In genomic region chrX:1488141-1488540, GRCh38 we compare ENCODE assay signal across 18 cellular contexts. TPM values are rescaled to one million over a fixed set of nuclear protein-coding genes. Genes with fewer than 3 reads are reported as not detected.
DNase-seq lines count a peak whose midpoint lies in the region; ATAC-seq and TF ChIP-seq lines count a peak whose summit lies in the region.
"Had no signal": no experiment of that assay in that cellular context is flagged by ENCODE, and none has a peak within 500 bp of the region (broad histone marks: within the 10 kb centered on the region; RNA-seq: fewer than 3 reads in every experiment).

No MANE protein-coding gene starts in this region.

- peaks cover 35 to 89% (median 79%) of the 10 kb centered on the region in 11 experiments for H3K36me3 ChIP-seq in BLaER1 treated with 17β-estradiol and CSF1 and Interleukin-3, amounts not matched to agents 10 nM and 100 nM
- peaks cover 90% of the 10 kb centered on the region for H3K36me3 ChIP-seq in DOHH2 (ENCODE audit: control insufficient read depth, low read length)

- H3K9me2 ChIP-seq in DOHH2 (replicated peaks; ENCODE audit: control insufficient read depth, low read length): no peaks in the 10 kb centered on the region

- H3K4me1 ChIP-seq in BLaER1 treated with 17β-estradiol and CSF1 and Interleukin-3, amounts not matched to agents 10 nM and 100 nM: peaks cover 29 to 53% (median 44%) of the 10 kb centered on the region in 10 experiments
- H3K4me1 ChIP-seq in DOHH2 (ENCODE audit: control insufficient read depth, low read length): peaks cover 78% of the 10 kb centered on the region

- peak overlapping the region in 6 of 11 experiments; percentile 8 to 37 (median 18); a peak in 5 of 22 replicates for H3K4me2 ChIP-seq in BLaER1 treated with 17β-estradiol and CSF1 and Interleukin-3, amounts not matched to agents 10 nM and 100 nM
- H3K4me2 ChIP-seq in DOHH2 (ENCODE audit: low read length): peak overlapping the region; percentile 69
- H3K4me2 ChIP-seq: PC-9 had no signal

- H3K36me3 Mint-ChIP-seq in activated CD8-positive, alpha-beta T cell treated with anti-CD3 and anti-CD28 coated beads, Interleukin-2, amount 10 ng/mL, durations not matched to agents 7 days and 5 days (ENCODE audit: low read depth): peaks cover 63% of the 10 kb centered on the region
- H3K36me3 Mint-ChIP-seq in natural killer cell: peaks cover 6% of the 10 kb centered on the region
- peaks cover 80% of the 10 kb centered on the region for H3K36me3 Mint-ChIP-seq in T-helper 2 cell treated with Interferon-gamma antibody and Interleukin-4, amounts not matched to agents 5 μg/mL and 100 μg/mL, for 36 hours (ENCODE audit: low read depth)

- ATAC-seq in activated CD8-positive, alpha-beta T cell treated with anti-CD3 and anti-CD28 coated beads, Interleukin-2, amount 10 ng/mL, durations not matched to agents 7 days and 5 days: no peak
- ATAC-seq in natural killer cell: no peak
- ATAC-seq: left cardiac atrium had no signal

- in situ Hi-C loops in ACHN (cut with HindIII; ENCODE audit: low pct_ligation_motif_present, low pct_unique_long_range_greater_than_20kb, low sequenced_read_pairs): no loop called here

- H3K9ac ChIP-seq in BLaER1 treated with 17β-estradiol and CSF1 and Interleukin-3, amounts not matched to agents 10 nM and 100 nM: 0 out of 22 replicates have a peak overlapping the region, but pooled peaks of 1 of the 11 experiments have one; percentile 13

- DNase-seq in activated CD8-positive, alpha-beta T cell treated with anti-CD3 and anti-CD28 coated beads, Interleukin-2, amount 10 ng/mL, durations not matched to agents 7 days and 5 days: no peak
- no peak for DNase-seq in natural killer cell
- no peak for DNase-seq in hepatic stellate cell (ENCODE audit: low spot score)
- no peak for DNase-seq in NCI-H345 treated with DMSO at 0.1 percent for 48 hours (lab: John Stamatoyannopoulos, UW; ENCODE audit: unreplicated experiment)
- DNase-seq in T-helper 2 cell treated with Interferon-gamma antibody and Interleukin-4, amounts not matched to agents 5 μg/mL and 100 μg/mL, for 36 hours (ENCODE audit: low spot score): no peak
- no peak for DNase-seq in ACHN
- DNase-seq: activated CD4-positive, alpha-beta T cell treated with anti-CD3 and anti-CD28 coated beads, Interleukin-2, amount 50 U/mL, for 48 hours; activated effector memory CD4-positive, alpha-beta T cell treated with anti-CD3 and anti-CD28 coated beads, Interleukin-2, amount 50 U/mL, for 16 hours; anterior cingulate cortex; DMS 273 treated with DMSO at 0.1 percent for 48 hours; H9; KBM-7; left cardiac atrium; NCI-H1048; PC-9 had no signal

- intact Hi-C loops in natural killer cell (cut with micrococcal nuclease): no loop called here

- no peak overlapping the region for H3K4me3 ChIP-seq in BLaER1 treated with 17β-estradiol and CSF1 and Interleukin-3, amounts not matched to agents 10 nM and 100 nM
- peak overlapping the region; percentile 52 for H3K4me3 ChIP-seq in DOHH2 (ENCODE audit: low read length)
- H3K4me3 ChIP-seq: PC-9 had no signal

- H4K20me1 ChIP-seq in BLaER1 treated with 17β-estradiol and CSF1 and Interleukin-3, amounts not matched to agents 10 nM and 100 nM: peaks cover 0 to 79% (median 57%) of the 10 kb centered on the region in 11 experiments; a peak in 17 of 22 replicates
- peaks cover 15% of the 10 kb centered on the region for H4K20me1 ChIP-seq in DOHH2 (ENCODE audit: control insufficient read depth, insufficient read depth, low read depth, low read length)

- TF ChIP-seq CTCF in DOHH2 (IDR thresholded peaks at IDR 0.05; ENCODE audit: low read depth, low read length, poor library complexity, severe bottlenecking) (no peak), natural killer cell (IDR thresholded peaks at IDR 0.05) (no peak)

- H3K4me3 Mint-ChIP-seq in activated CD8-positive, alpha-beta T cell treated with anti-CD3 and anti-CD28 coated beads, Interleukin-2, amount 10 ng/mL, durations not matched to agents 7 days and 5 days: no peak overlapping the region
- H3K4me3 Mint-ChIP-seq in natural killer cell: no peak overlapping the region
- no peak overlapping the region for H3K4me3 Mint-ChIP-seq in T-helper 2 cell treated with Interferon-gamma antibody and Interleukin-4, amounts not matched to agents 5 μg/mL and 100 μg/mL, for 36 hours
- H3K4me3 Mint-ChIP-seq: H9 had no signal

- H3K9me3 Mint-ChIP-seq in activated CD8-positive, alpha-beta T cell treated with anti-CD3 and anti-CD28 coated beads, Interleukin-2, amount 10 ng/mL, durations not matched to agents 7 days and 5 days (ENCODE audit: insufficient read depth): peaks cover 11% of the 10 kb centered on the region
- H3K9me3 Mint-ChIP-seq in natural killer cell: peaks cover 0 to 5% of the 10 kb centered on the region in 2 donors
- H3K9me3 Mint-ChIP-seq in T-helper 2 cell treated with Interferon-gamma antibody and Interleukin-4, amounts not matched to agents 5 μg/mL and 100 μg/mL, for 36 hours: peaks cover 24% of the 10 kb centered on the region

- H3K79me2 ChIP-seq in DOHH2 (ENCODE audit: control insufficient read depth, low read length): peaks cover 82% of the 10 kb centered on the region

- H3K4me1 Mint-ChIP-seq in activated CD8-positive, alpha-beta T cell treated with anti-CD3 and anti-CD28 coated beads, Interleukin-2, amount 10 ng/mL, durations not matched to agents 7 days and 5 days (ENCODE audit: low read depth): peaks cover 57% of the 10 kb centered on the region
- H3K4me1 Mint-ChIP-seq in natural killer cell: peaks cover 37 to 59% of the 10 kb centered on the region in 2 donors
- H3K4me1 Mint-ChIP-seq in T-helper 2 cell treated with Interferon-gamma antibody and Interleukin-4, amounts not matched to agents 5 μg/mL and 100 μg/mL, for 36 hours (ENCODE audit: low read depth): peaks cover 37% of the 10 kb centered on the region
- H3K4me1 Mint-ChIP-seq: H9 had no signal

- H3F3A ChIP-seq in DOHH2 (ENCODE audit: control insufficient read depth, insufficient read depth): peaks cover 75% of the 10 kb centered on the region

- POLR2A ChIA-PET in activated CD8-positive, alpha-beta T cell treated with anti-CD3 and anti-CD28 coated beads, Interleukin-2, amount 10 ng/mL, durations not matched to agents 7 days and 5 days (lab: Charles Lee): no interaction called here

- H3K27ac ChIP-seq in BLaER1 treated with 17β-estradiol and CSF1 and Interleukin-3, amounts not matched to agents 10 nM and 100 nM: 0 out of 22 replicates have a peak overlapping the region, but pooled peaks of 1 of the 11 experiments have one; percentile 16
- H3K27ac ChIP-seq in DOHH2 (ENCODE audit: low read depth, low read length): peak overlapping the region; percentile 82
- H3K27ac ChIP-seq: PC-9 had no signal

- no peaks in the 10 kb centered on the region for H3K27me3 Mint-ChIP-seq in activated CD8-positive, alpha-beta T cell treated with anti-CD3 and anti-CD28 coated beads, Interleukin-2, amount 10 ng/mL, durations not matched to agents 7 days and 5 days (ENCODE audit: low read depth)
- no peaks in the 10 kb centered on the region for H3K27me3 Mint-ChIP-seq in natural killer cell (ENCODE audit: low read depth in 2 of 2)
- peaks cover 2% of the 10 kb centered on the region for H3K27me3 Mint-ChIP-seq in T-helper 2 cell treated with Interferon-gamma antibody and Interleukin-4, amounts not matched to agents 5 μg/mL and 100 μg/mL, for 36 hours (ENCODE audit: low read depth)

- peak overlapping the region; percentile 78 for H3K27ac Mint-ChIP-seq in activated CD8-positive, alpha-beta T cell treated with anti-CD3 and anti-CD28 coated beads, Interleukin-2, amount 10 ng/mL, durations not matched to agents 7 days and 5 days
- H3K27ac Mint-ChIP-seq in natural killer cell: peak overlapping the region; percentile 45 to 47
- no peak overlapping the region for H3K27ac Mint-ChIP-seq in T-helper 2 cell treated with Interferon-gamma antibody and Interleukin-4, amounts not matched to agents 5 μg/mL and 100 μg/mL, for 36 hours
- H3K27ac Mint-ChIP-seq: H9 had no signal

- H3K9me3 ChIP-seq in BLaER1 treated with 17β-estradiol and CSF1 and Interleukin-3, amounts not matched to agents 10 nM and 100 nM (replicated peaks in 1 of 11): peaks cover 0 to 35% (median 21%) of the 10 kb centered on the region in 11 experiments; a peak in 18 of 22 replicates
- peaks cover 8% of the 10 kb centered on the region; the same call in 1 of the 2 replicates for H3K9me3 ChIP-seq in DOHH2 (ENCODE audit: control insufficient read depth, insufficient read depth, low read length)

- no peaks in the 10 kb centered on the region for H3K27me3 ChIP-seq in BLaER1 treated with 17β-estradiol and CSF1 and Interleukin-3, amounts not matched to agents 10 nM and 100 nM
- H3K27me3 ChIP-seq in DOHH2 (ENCODE audit: control insufficient read depth, low read length): no peaks in the 10 kb centered on the region

- CTCF ChIA-PET in activated CD8-positive, alpha-beta T cell treated with anti-CD3 and anti-CD28 coated beads, Interleukin-2, amount 10 ng/mL, durations not matched to agents 7 days and 5 days (lab: Charles Lee): no interaction called here

RNA-seq across cellular contexts. Expression of gene ASMTL, which starts 35.4 kb away (rescaled TPM):
- total RNA-seq in activated CD8-positive, alpha-beta T cell treated with anti-CD3 and anti-CD28 coated beads, Interleukin-2, amount 10 ng/mL, durations not matched to agents 7 days and 5 days: 10 to 100 TPM; 45.3 to 45.9 TPM
- 10 to 100 TPM; 58.5 to 80.3 (median 66.1) TPM for total RNA-seq in natural killer cell

RNA-seq across cellular contexts. Expression of gene P2RY8, which starts 48.8 kb away (rescaled TPM):
- 10 to 100 TPM; 62.9 to 65.5 TPM for total RNA-seq in activated CD8-positive, alpha-beta T cell treated with anti-CD3 and anti-CD28 coated beads, Interleukin-2, amount 10 ng/mL, durations not matched to agents 7 days and 5 days
- total RNA-seq in natural killer cell: 100 to 1,000 TPM in 2 of 3 donors, 10 to 100 TPM in 1; 73.7 to 114 (median 107) TPM
- total RNA-seq: fibroblast of villous mesenchyme, H9, PC-9 had no signal
